20 cellular contexts compared by ENCODE assay signal in the genomic region with DNA sequence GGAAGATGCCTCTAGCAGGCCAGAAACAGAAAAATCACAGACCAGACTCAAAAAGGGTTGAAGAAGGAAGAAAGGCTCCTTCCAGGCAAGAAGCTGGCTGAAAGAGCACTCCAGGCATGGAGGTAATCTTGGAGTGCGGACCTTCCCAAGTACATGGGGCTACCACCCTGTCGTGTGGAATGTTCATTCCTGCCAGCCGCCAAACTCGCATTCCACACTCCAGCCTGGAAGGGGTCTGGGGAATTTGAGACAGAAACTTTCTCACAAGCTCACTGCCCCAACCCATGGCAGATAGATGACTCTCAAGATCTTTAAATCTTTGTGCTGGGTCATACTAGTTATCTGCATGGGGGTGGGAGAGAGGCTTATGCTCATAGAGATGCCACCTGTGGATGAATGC.
A peak's percentile ranks its signal among the peaks of the same experiment; 100 is the strongest.
DNase-seq lines count a peak whose midpoint lies in the region; ATAC-seq and TF ChIP-seq lines count a peak whose summit lies in the region.
"Had no signal": no experiment of that assay in that cellular context is flagged by ENCODE, and none has a peak within 500 bp of the region (broad histone marks: within the 10 kb centered on the region; RNA-seq: fewer than 3 reads in every experiment).

No MANE protein-coding gene starts in this region.

- H3K9me3 ChIP-seq in neural progenitor cell (ENCODE audit: low read depth): no peaks in the 10 kb centered on the region
- H3K9me3 ChIP-seq: BLaER1, Caco-2, HAP-1 had no signal

- ATAC-seq in HG03571 (IDR thresholded peaks at IDR 0.05; ENCODE audit: unreplicated experiment): no peak
- ATAC-seq: CD8-positive, alpha-beta T cell; GM23338 had no signal

- H3K27me3 ChIP-seq in neural progenitor cell: no peaks in the 10 kb centered on the region
- H3K27me3 ChIP-seq: BLaER1 had no signal

- H3K4me3 Mint-ChIP-seq in neural progenitor cell: no peak overlapping the region
- H3K4me3 Mint-ChIP-seq: B cell; CD4-positive, CD25-positive, alpha-beta regulatory T cell; CD8-positive, alpha-beta T cell; GM23338; HFFc6 had no signal

- H3K36me3 Mint-ChIP-seq in neural progenitor cell: no peaks in the 10 kb centered on the region
- H3K36me3 Mint-ChIP-seq: CD4-positive, CD25-positive, alpha-beta regulatory T cell; CD8-positive, alpha-beta T cell had no signal

- peaks cover 2% of the 10 kb centered on the region for H3K27me3 Mint-ChIP-seq in neural progenitor cell (ENCODE audit: insufficient read depth, low read depth)
- H3K27me3 Mint-ChIP-seq: B cell; CD4-positive, CD25-positive, alpha-beta regulatory T cell had no signal

- no peaks in the 10 kb centered on the region for H3F3A ChIP-seq in neural progenitor cell (ENCODE audit: low read depth)

- no peaks in the 10 kb centered on the region for H4K20me1 ChIP-seq in neural progenitor cell (ENCODE audit: low read depth)
- H4K20me1 ChIP-seq: BLaER1 had no signal

- H3K36me3 ChIP-seq in neural progenitor cell: no peaks in the 10 kb centered on the region
- H3K36me3 ChIP-seq: BLaER1, HAP-1 had no signal

- no peak overlapping the region for H3K27ac ChIP-seq in neural progenitor cell
- H3K27ac ChIP-seq: 22Rv1, BLaER1, C4-2B had no signal

- no peaks in the 10 kb centered on the region for H3K79me2 ChIP-seq in neural progenitor cell (ENCODE audit: low read depth)

- DNase-seq in ELF-1 (ENCODE audit: low read depth, low spot score) (peak; percentile 34), islet precursor cell (peak; percentile 69), neural progenitor cell (ENCODE audit: low spot score) (peak; percentile 2), UCSD-AML1 (lab: John Stamatoyannopoulos, UW; ENCODE audit: unreplicated experiment) (no peak), NCI-H69 (lab: John Stamatoyannopoulos, UW) (no peak)
- DNase-seq: Caco-2; CD4-positive, CD25-positive, alpha-beta regulatory T cell; CD8-positive, alpha-beta T cell; DMS 273 treated with DMSO at 0.1 percent for 48 hours; DMS79; EL; GF-D8; HFFc6 had no signal

- no peak for TF ChIP-seq CTCF in neural progenitor cell (IDR thresholded peaks at IDR 0.05)

- H3K27ac Mint-ChIP-seq in neural progenitor cell: no peak overlapping the region
- H3K27ac Mint-ChIP-seq: B cell; CD4-positive, CD25-positive, alpha-beta regulatory T cell; CD8-positive, alpha-beta T cell; GM23338; HFFc6 had no signal

- no peak overlapping the region for H3K9ac ChIP-seq in neural progenitor cell
- H3K9ac ChIP-seq: BLaER1 had no signal

- H3K9me3 Mint-ChIP-seq in neural progenitor cell: no peaks in the 10 kb centered on the region
- H3K9me3 Mint-ChIP-seq: CD8-positive, alpha-beta T cell; GM23338 had no signal

- no peaks in the 10 kb centered on the region for H3K4me1 ChIP-seq in neural progenitor cell
- H3K4me1 ChIP-seq: BLaER1, Caco-2, HAP-1 had no signal

- no peak overlapping the region for H3K4me3 ChIP-seq in neural progenitor cell
- H3K4me3 ChIP-seq: BLaER1, GM23338, HAP-1 had no signal

- no peak overlapping the region for H3K4me2 ChIP-seq in neural progenitor cell
- H3K4me2 ChIP-seq: BLaER1, GM23338 had no signal

- no peak overlapping the region for H2AFZ ChIP-seq in neural progenitor cell (replicated peaks)

- no peaks in the 10 kb centered on the region for H3K4me1 Mint-ChIP-seq in neural progenitor cell
- H3K4me1 Mint-ChIP-seq: B cell; CD4-positive, CD25-positive, alpha-beta regulatory T cell had no signal

Comparison
In these comparisons a context has a peak if more than half of its experiments do, and no peak if none do; other contexts are left out.
1. DNase-seq: peak in ELF-1 (single experiment), islet precursor cell (single experiment) and neural progenitor cell (single experiment); none in UCSD-AML1 (single experiment) and NCI-H69 (single experiment).